In genomic region chr4:87911252-87911774, GRCh38 we compare ENCODE assay signal across 1 cellular context.
A peak's percentile ranks its signal among the peaks of the same experiment; 100 is the strongest.
TF ChIP-seq lines count a peak whose summit lies in the region.

No MANE protein-coding gene starts in this region.

TF ChIP-seq in HepG2, 621 proteins besides CTCF, POLR2A, EP300 and RAD21 (continued from another document):
- TF ChIP-seq, protein P1, sequence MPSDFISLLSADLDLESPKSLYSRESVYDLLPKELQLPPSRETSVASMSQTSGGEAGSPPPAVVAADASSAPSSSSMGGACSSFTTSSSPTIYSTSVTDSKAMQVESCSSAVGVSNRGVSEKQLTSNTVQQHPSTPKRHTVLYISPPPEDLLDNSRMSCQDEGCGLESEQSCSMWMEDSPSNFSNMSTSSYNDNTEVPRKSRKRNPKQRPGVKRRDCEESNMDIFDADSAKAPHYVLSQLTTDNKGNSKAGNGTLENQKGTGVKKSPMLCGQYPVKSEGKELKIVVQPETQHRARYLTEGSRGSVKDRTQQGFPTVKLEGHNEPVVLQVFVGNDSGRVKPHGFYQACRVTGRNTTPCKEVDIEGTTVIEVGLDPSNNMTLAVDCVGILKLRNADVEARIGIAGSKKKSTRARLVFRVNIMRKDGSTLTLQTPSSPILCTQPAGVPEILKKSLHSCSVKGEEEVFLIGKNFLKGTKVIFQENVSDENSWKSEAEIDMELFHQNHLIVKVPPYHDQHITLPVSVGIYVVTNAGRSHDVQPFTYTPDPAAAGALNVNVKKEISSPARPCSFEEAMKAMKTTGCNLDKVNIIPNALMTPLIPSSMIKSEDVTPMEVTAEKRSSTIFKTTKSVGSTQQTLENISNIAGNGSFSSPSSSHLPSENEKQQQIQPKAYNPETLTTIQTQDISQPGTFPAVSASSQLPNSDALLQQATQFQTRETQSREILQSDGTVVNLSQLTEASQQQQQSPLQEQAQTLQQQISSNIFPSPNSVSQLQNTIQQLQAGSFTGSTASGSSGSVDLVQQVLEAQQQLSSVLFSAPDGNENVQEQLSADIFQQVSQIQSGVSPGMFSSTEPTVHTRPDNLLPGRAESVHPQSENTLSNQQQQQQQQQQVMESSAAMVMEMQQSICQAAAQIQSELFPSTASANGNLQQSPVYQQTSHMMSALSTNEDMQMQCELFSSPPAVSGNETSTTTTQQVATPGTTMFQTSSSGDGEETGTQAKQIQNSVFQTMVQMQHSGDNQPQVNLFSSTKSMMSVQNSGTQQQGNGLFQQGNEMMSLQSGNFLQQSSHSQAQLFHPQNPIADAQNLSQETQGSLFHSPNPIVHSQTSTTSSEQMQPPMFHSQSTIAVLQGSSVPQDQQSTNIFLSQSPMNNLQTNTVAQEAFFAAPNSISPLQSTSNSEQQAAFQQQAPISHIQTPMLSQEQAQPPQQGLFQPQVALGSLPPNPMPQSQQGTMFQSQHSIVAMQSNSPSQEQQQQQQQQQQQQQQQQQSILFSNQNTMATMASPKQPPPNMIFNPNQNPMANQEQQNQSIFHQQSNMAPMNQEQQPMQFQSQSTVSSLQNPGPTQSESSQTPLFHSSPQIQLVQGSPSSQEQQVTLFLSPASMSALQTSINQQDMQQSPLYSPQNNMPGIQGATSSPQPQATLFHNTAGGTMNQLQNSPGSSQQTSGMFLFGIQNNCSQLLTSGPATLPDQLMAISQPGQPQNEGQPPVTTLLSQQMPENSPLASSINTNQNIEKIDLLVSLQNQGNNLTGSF (CRISPR knock-in tag; IDR thresholded peaks at IDR 0.05): no peak
- 0 out of 2 replicates have a peak, but pooled peaks have one; percentile 21 for TF ChIP-seq PHF21A (CRISPR knock-in tag; IDR thresholded peaks at IDR 0.05)
- TF ChIP-seq ARID3A (IDR thresholded peaks at IDR 0.05; ENCODE audit: low read depth, low read length): peak; percentile 92
- no peak for TF ChIP-seq SMAD9 (CRISPR knock-in tag; IDR thresholded peaks at IDR 0.05)
- TF ChIP-seq ZNF652 (CRISPR knock-in tag; IDR thresholded peaks at IDR 0.05; ENCODE audit: borderline replicate concordance, low read depth): peak; percentile 86
- no peak for TF ChIP-seq ZIK1 (CRISPR knock-in tag; IDR thresholded peaks at IDR 0.05; ENCODE audit: borderline replicate concordance, low read depth)
- TF ChIP-seq TBX2 (CRISPR knock-in tag; IDR thresholded peaks at IDR 0.05; ENCODE audit: borderline replicate concordance): peak; percentile 85
- peak; percentile 52; the same call in 1 of the 2 replicates for TF ChIP-seq MIXL1 (CRISPR knock-in tag; IDR thresholded peaks at IDR 0.05)
- peak; percentile 63; the same call in 1 of the 2 replicates for TF ChIP-seq NKX3-1 (CRISPR knock-in tag; IDR thresholded peaks at IDR 0.05)
- no peak for TF ChIP-seq ATAD3A (CRISPR knock-in tag; IDR thresholded peaks at IDR 0.05)
- TF ChIP-seq ZKSCAN8 (CRISPR knock-in tag; IDR thresholded peaks at IDR 0.05; ENCODE audit: borderline replicate concordance): no peak; the same call in 1 of the 2 replicates
- TF ChIP-seq USF2 (IDR thresholded peaks at IDR 0.05; ENCODE audit: low read depth, low read length): 0 out of 2 replicates have a peak, but pooled peaks have one; percentile 28
- TF ChIP-seq USF2 (CRISPR knock-in tag; IDR thresholded peaks at IDR 0.05; ENCODE audit: borderline replicate concordance): peak; percentile 34; the same call in 1 of the 2 replicates
- TF ChIP-seq ARHGAP35 (CRISPR knock-in tag; IDR thresholded peaks at IDR 0.05; ENCODE audit: borderline replicate concordance): no peak
- peak; percentile 66; the same call in 1 of the 2 replicates for TF ChIP-seq HOXD1 (CRISPR knock-in tag; IDR thresholded peaks at IDR 0.05)
- TF ChIP-seq, protein P2, sequence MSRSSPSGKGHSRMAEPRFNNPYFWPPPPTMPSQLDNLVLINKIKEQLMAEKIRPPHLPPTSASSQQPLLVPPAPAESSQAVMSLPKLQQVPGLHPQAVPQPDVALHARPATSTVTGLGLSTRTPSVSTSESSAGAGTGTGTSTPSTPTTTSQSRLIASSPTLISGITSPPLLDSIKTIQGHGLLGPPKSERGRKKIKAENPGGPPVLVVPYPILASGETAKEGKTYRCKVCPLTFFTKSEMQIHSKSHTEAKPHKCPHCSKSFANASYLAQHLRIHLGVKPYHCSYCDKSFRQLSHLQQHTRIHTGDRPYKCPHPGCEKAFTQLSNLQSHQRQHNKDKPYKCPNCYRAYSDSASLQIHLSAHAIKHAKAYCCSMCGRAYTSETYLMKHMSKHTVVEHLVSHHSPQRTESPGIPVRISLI (CRISPR knock-in tag; IDR thresholded peaks at IDR 0.05; ENCODE audit: borderline replicate concordance): peak; percentile 73; the same call in 1 of the 2 replicates
- TF ChIP-seq, protein P3, sequence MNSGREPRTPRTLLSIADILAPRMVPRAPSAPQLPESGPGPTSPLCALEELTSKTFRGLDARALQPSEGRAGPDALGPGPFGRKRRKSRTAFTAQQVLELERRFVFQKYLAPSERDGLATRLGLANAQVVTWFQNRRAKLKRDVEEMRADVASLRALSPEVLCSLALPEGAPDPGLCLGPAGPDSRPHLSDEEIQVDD (CRISPR knock-in tag; IDR thresholded peaks at IDR 0.05; ENCODE audit: borderline replicate concordance): no peak
- no peak for TF ChIP-seq GPN1 (CRISPR knock-in tag; IDR thresholded peaks at IDR 0.05; ENCODE audit: borderline replicate concordance)
- 0 out of 2 replicates have a peak, but pooled peaks have one; percentile 39 for TF ChIP-seq ZNF557 (CRISPR knock-in tag; IDR thresholded peaks at IDR 0.05)
- TF ChIP-seq ZGPAT (CRISPR knock-in tag; IDR thresholded peaks at IDR 0.05): peak; percentile 78
- no peak for TF ChIP-seq FOXA1 (IDR thresholded peaks at IDR 0.05)
- peak; percentile 80 for TF ChIP-seq FOXA1 (CRISPR knock-in tag; IDR thresholded peaks at IDR 0.05)
- no peak for TF ChIP-seq ZNF343 (CRISPR knock-in tag; IDR thresholded peaks at IDR 0.05)
- peak; percentile 95 for TF ChIP-seq MEF2D (CRISPR knock-in tag; IDR thresholded peaks at IDR 0.05)
- TF ChIP-seq HNRNPLL (IDR thresholded peaks at IDR 0.05; ENCODE audit: low read depth, low read length, poor library complexity, severe bottlenecking): no peak
- TF ChIP-seq ZNF121 (CRISPR knock-in tag; IDR thresholded peaks at IDR 0.05): peak; percentile 35; the same call in 1 of the 2 replicates
- TF ChIP-seq HDAC1 (CRISPR knock-in tag; IDR thresholded peaks at IDR 0.05): peak; percentile 67
- peak; percentile 76 for TF ChIP-seq SIX1 (CRISPR knock-in tag; IDR thresholded peaks at IDR 0.05; ENCODE audit: borderline replicate concordance)
- TF ChIP-seq KLF13 (CRISPR knock-in tag; IDR thresholded peaks at IDR 0.05): no peak
